In the genomic region with DNA sequence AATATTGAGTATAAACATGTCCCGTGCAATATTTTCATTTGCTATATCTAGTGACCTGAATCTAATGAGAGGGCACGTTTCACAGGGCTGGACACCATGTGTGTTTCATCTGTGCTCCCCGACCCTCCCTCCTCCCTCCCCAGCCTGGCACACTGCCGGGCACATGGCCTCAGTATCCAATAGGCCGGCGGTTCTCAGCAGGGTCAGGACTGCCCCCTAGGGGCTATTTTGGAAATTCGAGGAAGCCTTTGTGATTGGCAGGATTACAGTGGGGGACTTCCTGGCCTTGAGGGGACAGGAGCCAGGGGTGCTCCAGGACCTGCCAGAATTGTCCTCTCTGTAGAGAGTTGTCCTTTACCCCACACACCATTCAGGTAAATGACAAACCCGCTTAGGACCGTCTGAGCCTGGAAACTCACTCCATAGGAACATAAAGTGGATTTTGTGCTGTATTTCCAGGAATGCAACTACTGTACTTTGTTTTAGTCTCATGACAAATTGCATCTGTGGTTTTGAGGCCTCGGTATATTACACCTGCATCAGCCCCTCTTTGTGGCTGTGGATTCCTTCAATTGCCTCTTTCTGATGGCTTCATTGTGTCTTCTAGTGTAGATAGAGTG, we compare ENCODE assay signal across 8 cellular contexts.
DNase-seq lines count a peak whose midpoint lies in the region; ATAC-seq and TF ChIP-seq lines count a peak whose summit lies in the region.

No MANE protein-coding gene starts in this region.

- TF ChIP-seq CTCF in SU-DHL-6 (IDR thresholded peaks at IDR 0.05; ENCODE audit: insufficient read depth, low read length, poor library complexity, severe bottlenecking) (peak; percentile 89), foreskin keratinocyte (conservative IDR thresholded peaks at IDR 0.05) (peak; percentile 69), gastrocnemius medialis (IDR thresholded peaks at IDR 0.05 in 4 of 5, conservative IDR thresholded peaks at IDR 0.05 in 1 of 5) (peak in 4 of 5 experiments; percentile 28 to 57 (median 42))

- intact Hi-C loops in gastrocnemius medialis (cut with DNase I; ENCODE audit: low total_unique reads): loop anchor here (1.0 to 5.0 kb wide), 2 partner anchors 87 to 169 kb away; no protein-coding TSS in a partner anchor

- ATAC-seq in HG02973 (IDR thresholded peaks at IDR 0.05; ENCODE audit: unreplicated experiment) (peak; percentile 53), foreskin keratinocyte (no peak), gastrocnemius medialis (peak in 1 of 2 donors; percentile 58), HG03175 (IDR thresholded peaks at IDR 0.05; ENCODE audit: unreplicated experiment) (no peak), GM18517 (IDR thresholded peaks at IDR 0.05; ENCODE audit: unreplicated experiment) (no peak)

- H3K36me3 ChIP-seq in SU-DHL-6 (ENCODE audit: low read length) (no peaks in the 10 kb centered on the region), gastrocnemius medialis (no peaks in the 10 kb centered on the region)

- H3K79me2 ChIP-seq in SU-DHL-6 (ENCODE audit: insufficient read depth, low read length): no peaks in the 10 kb centered on the region

- H3K4me2 ChIP-seq in SU-DHL-6 (ENCODE audit: low read depth, low read length, poor library complexity, severe bottlenecking): no peak overlapping the region

- H3K9ac ChIP-seq in SU-DHL-6 (ENCODE audit: low read length): no peak overlapping the region

- no peaks in the 10 kb centered on the region for H3K9me2 ChIP-seq in SU-DHL-6 (replicated peaks; ENCODE audit: insufficient read depth, low read length)

- no peaks in the 10 kb centered on the region for H4K20me1 ChIP-seq in SU-DHL-6 (ENCODE audit: low read depth, low read length)

- DNase-seq in EL: peak; percentile 61
- peak in 1 of 2 donors; percentile 3 for DNase-seq in foreskin keratinocyte
- peak in 1 of 2 donors; percentile 41 for DNase-seq in gastrocnemius medialis
- no peak for DNase-seq in cerebellum (ENCODE audit: low spot score)

- H2AFZ ChIP-seq in SU-DHL-6 (ENCODE audit: low read depth, low read length, severe bottlenecking): peak overlapping the region; percentile 76

- no peaks in the 10 kb centered on the region for H3F3A ChIP-seq in SU-DHL-6 (ENCODE audit: insufficient read depth)

- TF ChIP-seq POLR2A in gastrocnemius medialis (IDR thresholded peaks at IDR 0.05): no peak

- in situ Hi-C loops in gastrocnemius medialis (cut with MboI; ENCODE audit: low sequenced_read_pairs in 4 of 4): loop anchor here in 2 of 4 donors (25.0 kb wide), 1 partner anchor 177 kb away; no protein-coding TSS in a partner anchor

- H3K27me3 ChIP-seq in SU-DHL-6 (ENCODE audit: low read length) (no peaks in the 10 kb centered on the region), foreskin keratinocyte (no peaks in the 10 kb centered on the region), gastrocnemius medialis (no peaks in the 10 kb centered on the region)

- H3K9me3 ChIP-seq in SU-DHL-6 (ENCODE audit: insufficient read depth, low read length): no peaks in the 10 kb centered on the region
- no peaks in the 10 kb centered on the region for H3K9me3 ChIP-seq in gastrocnemius medialis

- H3K27ac ChIP-seq in SU-DHL-6 (ENCODE audit: low read depth, low read length) (no peak overlapping the region), foreskin keratinocyte (no peak overlapping the region), gastrocnemius medialis (no peak overlapping the region)

- no peaks in the 10 kb centered on the region for H3K4me1 ChIP-seq in foreskin keratinocyte
- H3K4me1 ChIP-seq in gastrocnemius medialis: no peaks in the 10 kb centered on the region

- H3K4me3 ChIP-seq in SU-DHL-6 (ENCODE audit: insufficient read depth, low read length, poor library complexity, severe bottlenecking) (no peak overlapping the region), gastrocnemius medialis (no peak overlapping the region)
